24 cellular contexts compared by ENCODE assay signal in the genomic region with DNA sequence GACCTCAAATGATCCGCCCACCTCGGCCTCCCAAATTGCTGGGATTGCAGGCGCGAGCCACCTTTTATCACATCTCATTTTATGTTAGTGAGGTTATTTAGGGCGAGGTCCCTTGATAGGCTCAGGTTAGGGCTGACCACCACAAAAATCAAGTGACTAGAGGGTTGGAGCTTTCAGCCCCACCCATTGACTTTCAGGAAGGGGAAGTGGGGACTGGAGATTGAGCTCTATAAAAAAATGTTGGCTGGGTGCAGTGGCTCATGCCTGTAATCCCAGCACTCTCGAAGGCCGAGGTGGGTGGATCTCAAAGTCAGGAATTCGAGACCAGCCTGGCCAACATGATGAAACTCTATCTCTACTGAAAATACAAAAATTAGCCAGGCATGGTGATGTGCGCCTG. TPM values are rescaled to one million over a fixed set of nuclear protein-coding genes. Genes with fewer than 3 reads are reported as not detected.
"Had no signal": no experiment of that assay in that cellular context is flagged by ENCODE, and none has a peak within 500 bp of the region (broad histone marks: within the 10 kb centered on the region; RNA-seq: fewer than 3 reads in every experiment).

No MANE protein-coding gene starts in this region.

- H3K4me3 ChIP-seq: adrenal gland had no signal

- H3K4me1 ChIP-seq: adrenal gland had no signal

- H3K9me3 ChIP-seq: adrenal gland had no signal

- H3K27me3 ChIP-seq: adrenal gland had no signal

- H3K36me3 ChIP-seq: adrenal gland, WERI-Rb-1 had no signal

- ATAC-seq: activated CD4-positive, alpha-beta T cell treated with anti-CD3 and anti-CD28 coated beads for 36 hours had no signal

- DNase-seq: activated CD4-positive, alpha-beta memory T cell treated with anti-CD3 and anti-CD28 coated beads, Interleukin-2, amount 10 ng/mL, durations not matched to agents 7 days and 5 days; activated CD4-positive, alpha-beta T cell treated with anti-CD3 and anti-CD28 coated beads for 36 hours; activated CD4-positive, alpha-beta T cell treated with anti-CD3 and anti-CD28 coated beads, Interleukin-2, amount 50 U/mL, for 1 hour; activated CD8-positive, alpha-beta memory T cell treated with anti-CD3 and anti-CD28 coated beads, Interleukin-2, amount 50 U/mL, for 4 hours; activated naive CD4-positive, alpha-beta T cell treated with anti-CD3 and anti-CD28 coated beads, Interleukin-2, amount 50 U/mL, for 16 hours; activated naive CD8-positive, alpha-beta T cell treated with anti-CD3 and anti-CD28 coated beads, Interleukin-2, amount 10 ng/mL, durations not matched to agents 7 days and 5 days; anterior cingulate cortex; cerebellar nuclear complex; KG1; NCI-H1092; NCI-H1417 treated with DMSO at 0.1 percent for 48 hours; NCI-H1694; NCI-H2029; NCI-H510A treated with DMSO at 0.1 percent for 48 hours; NCI-H69; NK-92 treated with Interleukin-12 subunit alpha and Interleukin-12 subunit beta, amount 100 ng/mL, for 24 hours; SIG-M5; T-helper 2 cell; T1000; WERI-Rb-1 had no signal

- H3K27ac ChIP-seq: adrenal gland, WERI-Rb-1 had no signal

RNA-seq across cellular contexts. Expression of gene FPR3, which starts 20.1 kb away (rescaled TPM):
- total RNA-seq: activated CD4-positive, alpha-beta memory T cell treated with anti-CD3 and anti-CD28 coated beads, Interleukin-2, amount 10 ng/mL, durations not matched to agents 7 days and 5 days; activated CD4-positive, alpha-beta T cell treated with anti-CD3 and anti-CD28 coated beads for 36 hours; activated CD8-positive, alpha-beta memory T cell treated with anti-CD3 and anti-CD28 coated beads for 36 hours; LHCN-M2; MCF 10A had no signal

RNA-seq across cellular contexts. Expression of gene FPR2, which starts 54.1 kb away (rescaled TPM):
- total RNA-seq: activated CD4-positive, alpha-beta memory T cell treated with anti-CD3 and anti-CD28 coated beads, Interleukin-2, amount 10 ng/mL, durations not matched to agents 7 days and 5 days; activated CD4-positive, alpha-beta T cell treated with anti-CD3 and anti-CD28 coated beads for 36 hours; activated CD8-positive, alpha-beta memory T cell treated with anti-CD3 and anti-CD28 coated beads for 36 hours; activated naive CD8-positive, alpha-beta T cell treated with anti-CD3 and anti-CD28 coated beads, Interleukin-2, amount 10 ng/mL, durations not matched to agents 7 days and 5 days; MCF 10A had no signal
